ENCODE assay signal across 11 cellular contexts in genomic region chr1:160664573-160665051, GRCh38. TPM values are rescaled to one million over a fixed set of nuclear protein-coding genes. Genes with fewer than 3 reads are reported as not detected.
DNase-seq lines count a peak whose midpoint lies in the region; ATAC-seq, FAIRE-seq and TF ChIP-seq lines count a peak whose summit lies in the region.
"Had no signal": no experiment of that assay in that cellular context is flagged by ENCODE, and none has a peak within 500 bp of the region (broad histone marks: within the 10 kb centered on the region; RNA-seq: fewer than 3 reads in every experiment).

No MANE protein-coding gene starts in this region.

- DNase-seq in CD8-positive, alpha-beta T cell = peak in 2 of 7 experiments; percentile 35 to 48
- no peak for DNase-seq in activated naive CD8-positive, alpha-beta T cell treated with anti-CD3 and anti-CD28 coated beads for 36 hours
- DNase-seq in GM19240 (ENCODE audit: insufficient read length, low spot score) (no peak), GOT3 (lab: John Stamatoyannopoulos, UW) (no peak), HepG2 (ENCODE audit: low spot score) (no peak)
- DNase-seq in stimulated activated naive CD4-positive, alpha-beta T cell treated with Interleukin-2 at 50 U/mL for 16 hours (lab: John Stamatoyannopoulos, UW) = no peak

- in situ Hi-C loops in HepG2 (cut with HindIII; ENCODE audit: extremely low pct_ligation_motif_present, low pct_unique_long_range_greater_than_20kb) = no loop called here

- H3K4me1 ChIP-seq in CD8-positive, alpha-beta T cell (ENCODE audit: insufficient read depth, low read length) = peaks cover 43% of the 10 kb centered on the region
- H3K4me1 ChIP-seq in HepG2 (ENCODE audit: insufficient read depth, low read length) = 0 out of 2 replicates have a peak, but pooled peaks cover 8% of the 10 kb centered on the region

- H3K4me3 ChIP-seq in CD8-positive, alpha-beta T cell (ENCODE audit: low read depth, low read length) = no peak overlapping the region
- H3K4me3 ChIP-seq in HepG2 (replicated peaks in 1 of 3; ENCODE audit: insufficient read depth in 1 of 3, low read depth in 2 of 3, low read length in 3 of 3) = no peak overlapping the region

- ATAC-seq in CD8-positive, alpha-beta T cell = peak; percentile 82
- peak; percentile 73 for ATAC-seq in GM19324 (IDR thresholded peaks at IDR 0.05; ENCODE audit: low FRiP score, unreplicated experiment)
- peak; percentile 69 for ATAC-seq in HG03135 (IDR thresholded peaks at IDR 0.05; ENCODE audit: unreplicated experiment)
- ATAC-seq in HepG2 = no peak

- TF ChIP-seq RAD21 in HepG2 (CRISPR knock-in tag; IDR thresholded peaks at IDR 0.05) = no peak

- WGBS in HepG2 (ENCODE audit: low lambda C conversion rate) = 43% methylated on average over 3 of the region's 3 CpGs

- peak overlapping the region; percentile 75 for H3K27ac Mint-ChIP-seq in CD8-positive, alpha-beta T cell
- H3K27ac Mint-ChIP-seq in activated naive CD8-positive, alpha-beta T cell treated with anti-CD3 and anti-CD28 coated beads for 36 hours = peak overlapping the region; percentile 85

- BruUV-seq in HepG2 (replicated peaks; lab: Mats Ljungman, UMichigan) = no TSS peak

- H3K36me3 ChIP-seq in CD8-positive, alpha-beta T cell (ENCODE audit: insufficient read depth, low read length) = no peaks in the 10 kb centered on the region
- no peaks in the 10 kb centered on the region for H3K36me3 ChIP-seq in HepG2 (replicated peaks in 1 of 2; ENCODE audit: control insufficient read depth in 1 of 2, insufficient read depth in 2 of 2, low read length in 2 of 2)

- H3K4me1 Mint-ChIP-seq in CD8-positive, alpha-beta T cell (ENCODE audit: low read depth) = peaks cover 58% of the 10 kb centered on the region
- H3K4me1 Mint-ChIP-seq in activated naive CD8-positive, alpha-beta T cell treated with anti-CD3 and anti-CD28 coated beads for 36 hours = peaks cover 47% of the 10 kb centered on the region

- H3K27me3 ChIP-seq in CD8-positive, alpha-beta T cell (ENCODE audit: insufficient read depth, low read length) = no peaks in the 10 kb centered on the region
- H3K27me3 ChIP-seq in HepG2 (ENCODE audit: control insufficient read depth in 1 of 2, insufficient read depth in 2 of 2, low read length in 2 of 2) = no peaks in the 10 kb centered on the region

- no peak for FAIRE-seq in HepG2 (lab: Jason Lieb, UNC)
- FAIRE-seq: G401.6 had no signal

- TF ChIP-seq EP300 in HepG2 (IDR thresholded peaks at IDR 0.05; ENCODE audit: low read depth in 2 of 2, low read length in 2 of 2) (no peak), HepG2 (CRISPR knock-in tag; IDR thresholded peaks at IDR 0.05; ENCODE audit: borderline replicate concordance) (no peak)

- POLR2A ChIA-PET in CD8-positive, alpha-beta T cell (lab: Charles Lee) = interaction anchor here (0.7 to 1.8 kb wide), 5 partner anchors 8 to 36 kb away, joined by 3 to 5 read pairs (median 3); partner anchors contain the start of gene SLAMF1
- POLR2A ChIA-PET in HepG2 (lab: Yijun Ruan, JAX) = no interaction called here

- H3K9me3 ChIP-seq in CD8-positive, alpha-beta T cell (ENCODE audit: low read length) = no peaks in the 10 kb centered on the region
- H3K9me3 ChIP-seq in HepG2 (ENCODE audit: low read length) = no peaks in the 10 kb centered on the region

- H3K9ac ChIP-seq in HepG2 (ENCODE audit: insufficient read depth, low read depth, low read length) = no peak overlapping the region

- no peaks in the 10 kb centered on the region for H3K27me3 Mint-ChIP-seq in CD8-positive, alpha-beta T cell (ENCODE audit: low read depth)
- no peaks in the 10 kb centered on the region for H3K27me3 Mint-ChIP-seq in activated naive CD8-positive, alpha-beta T cell treated with anti-CD3 and anti-CD28 coated beads for 36 hours

- H3K4me2 ChIP-seq in HepG2 (ENCODE audit: low read depth, low read length) = no peak overlapping the region

- intact Hi-C loops in CD8-positive, alpha-beta T cell (cut with DNase I, micrococcal nuclease) = loop anchor here in 1 of 2 experiments (2.0 kb wide), 1 partner anchor 14 kb away; no protein-coding TSS in a partner anchor
- intact Hi-C loops in HepG2 (cut with micrococcal nuclease; ENCODE audit: unreplicated experiment) = no loop called here

- TF ChIP-seq POLR2A in HepG2 (IDR thresholded peaks at IDR 0.05; ENCODE audit: insufficient read depth in 1 of 2, low read depth in 2 of 2, low read length in 2 of 2) = no peak

- no peaks in the 10 kb centered on the region for H3K36me3 Mint-ChIP-seq in CD8-positive, alpha-beta T cell
- H3K36me3 Mint-ChIP-seq in activated naive CD8-positive, alpha-beta T cell treated with anti-CD3 and anti-CD28 coated beads for 36 hours = peaks cover 34% of the 10 kb centered on the region

- no peak overlapping the region for H3K27ac ChIP-seq in CD8-positive, alpha-beta T cell (ENCODE audit: low read depth, low read length)
- H3K27ac ChIP-seq in HepG2 (ENCODE audit: extremely low read length, insufficient read depth, low read length) = no peak overlapping the region
- H3K27ac ChIP-seq: epithelial cell of prostate had no signal

- no peak overlapping the region for H2AFZ ChIP-seq in HepG2 (ENCODE audit: low read length)

- no peaks in the 10 kb centered on the region for H3K79me2 ChIP-seq in HepG2 (ENCODE audit: insufficient read depth, low read length)

- H3K9me3 Mint-ChIP-seq in CD8-positive, alpha-beta T cell = no peaks in the 10 kb centered on the region
- H3K9me3 Mint-ChIP-seq in activated naive CD8-positive, alpha-beta T cell treated with anti-CD3 and anti-CD28 coated beads for 36 hours = peaks cover 12% of the 10 kb centered on the region

- TF ChIP-seq CTCF in CD8-positive, alpha-beta T cell (IDR thresholded peaks at IDR 0.05) = no peak
- TF ChIP-seq CTCF in HepG2 (CRISPR knock-in tag; IDR thresholded peaks at IDR 0.05) = no peak

- CTCF ChIA-PET in CD8-positive, alpha-beta T cell (lab: Charles Lee) = interaction anchor here (1.1 to 2.2 kb wide), 3 partner anchors 11 to 46 kb away, joined by 3 to 11 read pairs (median 5); no protein-coding TSS in a partner anchor
- CTCF ChIA-PET in HepG2 (lab: Yijun Ruan, JAX; ENCODE audit: low intra/inter-chr PET ratio, low total read pairs) = no interaction called here

- H3K4me3 Mint-ChIP-seq in CD8-positive, alpha-beta T cell = peak overlapping the region; percentile 54
- peak overlapping the region; percentile 49 for H3K4me3 Mint-ChIP-seq in activated naive CD8-positive, alpha-beta T cell treated with anti-CD3 and anti-CD28 coated beads for 36 hours

- H4K20me1 ChIP-seq in HepG2 (ENCODE audit: insufficient read depth, low read length) = no peaks in the 10 kb centered on the region; the same call in 1 of the 2 replicates

RNA-seq across cellular contexts. Expression of gene SLAMF1, which starts 17.8 kb away (rescaled TPM):
- 10 to 100 TPM; 12.8 to 18.6 TPM for total RNA-seq in CD8-positive, alpha-beta T cell
- 10 to 100 TPM; 39.8 to 41.6 TPM for total RNA-seq in activated naive CD8-positive, alpha-beta T cell treated with anti-CD3 and anti-CD28 coated beads for 36 hours
- total RNA-seq in HepG2 (2016; rRNA removed; fragmentation: Illumina TruSeq; extraction: Trizol) = not detected in 2 replicates
- not detected in 2 replicates for total RNA-seq in HepG2 (2016; cell fraction: cytosol; rRNA removed; fragmentation: Illumina TruSeq; extraction: Trizol; ENCODE audit: low read depth)
- total RNA-seq in HepG2 (2016; cell fraction: insoluble cytoplasmic fraction; rRNA removed; fragmentation: Illumina TruSeq; extraction: Trizol) = not detected in 2 replicates
- total RNA-seq in HepG2 (2016; cell fraction: membrane; rRNA removed; fragmentation: Illumina TruSeq; extraction: Trizol) = not detected in 2 replicates
- not detected in 2 replicates for total RNA-seq in HepG2 (2016; cell fraction: nucleus; rRNA removed; fragmentation: Illumina TruSeq; extraction: Trizol)
- polyA plus RNA-seq in HepG2 (2011; rRNA removed) = not detected in 2 replicates
- not detected in 2 replicates for polyA plus RNA-seq in HepG2 (2011; cell fraction: cytosol; rRNA removed)
- 0.11 and 0.21 TPM in 2 replicates for polyA plus RNA-seq in HepG2 (2011; cell fraction: nucleus; rRNA removed)
- not detected in 2 replicates for polyA plus RNA-seq in HepG2 (2012)
- not detected in 2 replicates for polyA plus RNA-seq in HepG2 (2016; cell fraction: cytosol; fragmentation: Illumina TruSeq; extraction: Trizol; ENCODE audit: low read depth)
- polyA plus RNA-seq in HepG2 (2016; cell fraction: insoluble cytoplasmic fraction; fragmentation: Illumina TruSeq; extraction: Trizol; ENCODE audit: low read depth) = not detected in 2 replicates
- not detected in 2 replicates for polyA plus RNA-seq in HepG2 (2016; cell fraction: membrane; fragmentation: Illumina TruSeq; extraction: Trizol; ENCODE audit: low read depth)
- not detected in 2 replicates for polyA plus RNA-seq in HepG2 (2016; cell fraction: nucleus; fragmentation: Illumina TruSeq; extraction: Trizol; ENCODE audit: insufficient read depth, low read depth)
- not detected in 2 replicates for polyA minus RNA-seq in HepG2 (2011; rRNA and poly(A)+ RNA removed; ENCODE audit: low replicate concordance)
- not detected in 2 replicates for polyA minus RNA-seq in HepG2 (2011; cell fraction: cytosol; rRNA and poly(A)+ RNA removed)
- polyA minus RNA-seq in HepG2 (2011; cell fraction: nucleus; rRNA and poly(A)+ RNA removed) = not detected in 2 replicates
- total RNA-seq: LHCN-M2 had no signal

RNA-seq across cellular contexts. Expression of gene CD48, which starts 47.0 kb away (rescaled TPM):
- total RNA-seq in CD8-positive, alpha-beta T cell = 100 to 1,000 TPM; 397 to 399 TPM
- 100 to 1,000 TPM; 376 to 385 TPM for total RNA-seq in activated naive CD8-positive, alpha-beta T cell treated with anti-CD3 and anti-CD28 coated beads for 36 hours
- not detected in 2 replicates for total RNA-seq in HepG2 (2016; rRNA removed; fragmentation: Illumina TruSeq; extraction: Trizol)
- not detected in 2 replicates for total RNA-seq in HepG2 (2016; cell fraction: cytosol; rRNA removed; fragmentation: Illumina TruSeq; extraction: Trizol; ENCODE audit: low read depth)
- not detected in 2 replicates for total RNA-seq in HepG2 (2016; cell fraction: insoluble cytoplasmic fraction; rRNA removed; fragmentation: Illumina TruSeq; extraction: Trizol)
- total RNA-seq in HepG2 (2016; cell fraction: membrane; rRNA removed; fragmentation: Illumina TruSeq; extraction: Trizol) = not detected in 2 replicates
- total RNA-seq in HepG2 (2016; cell fraction: nucleus; rRNA removed; fragmentation: Illumina TruSeq; extraction: Trizol) = not detected in 2 replicates
- polyA plus RNA-seq in HepG2 (2011; rRNA removed) = not detected in 2 replicates
- polyA plus RNA-seq in HepG2 (2011; cell fraction: cytosol; rRNA removed) = 0.05 TPM in 1 of 2 replicates, not detected in the other
- polyA plus RNA-seq in HepG2 (2011; cell fraction: nucleus; rRNA removed) = 0.12 TPM in 1 of 2 replicates, not detected in the other
- polyA plus RNA-seq in HepG2 (2012) = not detected in 2 replicates
- polyA plus RNA-seq in HepG2 (2016; cell fraction: cytosol; fragmentation: Illumina TruSeq; extraction: Trizol; ENCODE audit: low read depth) = not detected in 2 replicates
- not detected in 2 replicates for polyA plus RNA-seq in HepG2 (2016; cell fraction: insoluble cytoplasmic fraction; fragmentation: Illumina TruSeq; extraction: Trizol; ENCODE audit: low read depth)
- not detected in 2 replicates for polyA plus RNA-seq in HepG2 (2016; cell fraction: membrane; fragmentation: Illumina TruSeq; extraction: Trizol; ENCODE audit: low read depth)
- not detected in 2 replicates for polyA plus RNA-seq in HepG2 (2016; cell fraction: nucleus; fragmentation: Illumina TruSeq; extraction: Trizol; ENCODE audit: insufficient read depth, low read depth)
- not detected in 2 replicates for polyA minus RNA-seq in HepG2 (2011; rRNA and poly(A)+ RNA removed; ENCODE audit: low replicate concordance)
- polyA minus RNA-seq in HepG2 (2011; cell fraction: cytosol; rRNA and poly(A)+ RNA removed) = not detected in 2 replicates
- not detected in 2 replicates for polyA minus RNA-seq in HepG2 (2011; cell fraction: nucleus; rRNA and poly(A)+ RNA removed)
- total RNA-seq: LHCN-M2 had no signal

Comparison
In these comparisons a context has a peak if more than half of its experiments do, and no peak if none do; other contexts are left out.
1. RNA of gene SLAMF1, which starts 17.8 kb away (total RNA-seq): 39.8 to 41.6 TPM in activated naive CD8-positive, alpha-beta T cell treated with anti-CD3 and anti-CD28 coated beads for 36 hours and 12.8 to 18.6 TPM in CD8-positive, alpha-beta T cell; not detected in HepG2; every median in the first group is over 10 times any median in the second.
2. RNA of gene CD48, which starts 47.0 kb away (total RNA-seq): 397 to 399 TPM in CD8-positive, alpha-beta T cell and 376 to 385 TPM in activated naive CD8-positive, alpha-beta T cell treated with anti-CD3 and anti-CD28 coated beads for 36 hours; not detected in HepG2; every median in the first group is over 100 times any median in the second.